ENCODE assay signal across 25 cellular contexts in genomic region chr6:132414332-132414731, GRCh38. TPM values are rescaled to one million over a fixed set of nuclear protein-coding genes. Genes with fewer than 3 reads are reported as not detected.
"Had no signal": no experiment of that assay in that cellular context is flagged by ENCODE, and none has a peak within 500 bp of the region (broad histone marks: within the 10 kb centered on the region; RNA-seq: fewer than 3 reads in every experiment).

No MANE protein-coding gene starts in this region.

- H3K36me3 ChIP-seq: brain microvascular endothelial cell, cardiac muscle cell, MG63, SJSA1 had no signal

- H3K9me3 ChIP-seq: SJSA1 had no signal

- ATAC-seq: activated CD8-positive, alpha-beta memory T cell treated with anti-CD3 and anti-CD28 coated beads, Interleukin-2, amount 10 ng/mL, durations not matched to agents 7 days and 5 days; T-helper 17 cell had no signal

- H3K27me3 ChIP-seq: brain microvascular endothelial cell, cardiac muscle cell, MG63, SJSA1 had no signal

- H3K4me1 Mint-ChIP-seq: activated CD4-positive, alpha-beta T cell treated with anti-CD3 and anti-CD28 coated beads, Interleukin-2, amount 10 ng/mL, durations not matched to agents 24 days and 14 days; activated CD8-positive, alpha-beta memory T cell treated with anti-CD3 and anti-CD28 coated beads, Interleukin-2, amount 10 ng/mL, durations not matched to agents 7 days and 5 days; T-helper 17 cell had no signal

- H3K4me3 Mint-ChIP-seq: activated B cell treated with CpG ODN at 0.5 μM for 24 hours; activated CD4-positive, alpha-beta T cell treated with anti-CD3 and anti-CD28 coated beads, Interleukin-2, amount 10 ng/mL, durations not matched to agents 24 days and 14 days; activated CD8-positive, alpha-beta memory T cell treated with anti-CD3 and anti-CD28 coated beads, Interleukin-2, amount 10 ng/mL, durations not matched to agents 7 days and 5 days; activated naive CD4-positive, alpha-beta T cell treated with anti-CD3 and anti-CD28 coated beads for 36 hours; activated naive CD8-positive, alpha-beta T cell; activated T-cell treated with anti-CD3 and anti-CD28 coated beads, Interleukin-2, amount 50 U/mL, for 24 hours; T-helper 17 cell had no signal

- H3K27ac ChIP-seq: brain microvascular endothelial cell, cardiac muscle cell, SJSA1 had no signal

- H3K27ac Mint-ChIP-seq: activated B cell treated with CpG ODN at 0.5 μM for 24 hours; activated CD4-positive, alpha-beta T cell treated with anti-CD3 and anti-CD28 coated beads, Interleukin-2, amount 10 ng/mL, durations not matched to agents 24 days and 14 days; activated CD8-positive, alpha-beta memory T cell treated with anti-CD3 and anti-CD28 coated beads, Interleukin-2, amount 10 ng/mL, durations not matched to agents 7 days and 5 days; activated naive CD4-positive, alpha-beta T cell treated with anti-CD3 and anti-CD28 coated beads for 36 hours; activated naive CD8-positive, alpha-beta T cell; activated T-cell treated with anti-CD3 and anti-CD28 coated beads, Interleukin-2, amount 50 U/mL, for 24 hours; T-helper 17 cell had no signal

- H3K9me3 Mint-ChIP-seq: activated T-cell treated with anti-CD3 and anti-CD28 coated beads, Interleukin-2, amount 50 U/mL, for 24 hours had no signal

- H3K4me1 ChIP-seq: SJSA1 had no signal

- H3K4me3 ChIP-seq: cardiac muscle cell, MG63, SJSA1 had no signal

- H3K36me3 Mint-ChIP-seq: activated CD8-positive, alpha-beta memory T cell treated with anti-CD3 and anti-CD28 coated beads, Interleukin-2, amount 10 ng/mL, durations not matched to agents 7 days and 5 days; activated naive CD8-positive, alpha-beta T cell had no signal

- DNase-seq: activated B cell treated with CpG ODN at 0.5 μM for 24 hours; activated CD4-positive, alpha-beta T cell treated with anti-CD3 and anti-CD28 coated beads for 1 hour; activated CD4-positive, alpha-beta T cell treated with anti-CD3 and anti-CD28 coated beads, Interleukin-2, amount 10 ng/mL, durations not matched to agents 24 days and 14 days; activated CD4-positive, alpha-beta T cell treated with anti-CD3 and anti-CD28 coated beads, Interleukin-2, amount 50 U/mL, for 48 hours; activated CD8-positive, alpha-beta memory T cell treated with anti-CD3 and anti-CD28 coated beads, Interleukin-2, amount 10 ng/mL, durations not matched to agents 7 days and 5 days; activated effector memory CD4-positive, alpha-beta T cell treated with anti-CD3 and anti-CD28 coated beads, Interleukin-2, amount 50 U/mL, for 16 hours; activated naive CD4-positive, alpha-beta T cell treated with anti-CD3 and anti-CD28 coated beads for 36 hours; activated T-cell treated with anti-CD3 and anti-CD28 coated beads, Interleukin-2, amount 50 U/mL, for 24 hours; MG63; MV-4-11; NCI-H1092 treated with DMSO at 0.1 percent for 48 hours; NCI-H1417 treated with DMSO at 0.1 percent for 48 hours; NCI-H1694; NCI-H2029; NCI-H2107; NCI-H510A treated with DMSO at 0.1 percent for 48 hours; NCI-H69; NK-92 treated with Interleukin-12 subunit alpha and Interleukin-12 subunit beta, amount 100 ng/mL, for 24 hours; SHP77; T-helper 17 cell; T-helper 9 cell had no signal

RNA-seq across cellular contexts. Expression of gene MOXD1, which starts 13.1 kb away (rescaled TPM):
- total RNA-seq: activated CD4-positive, alpha-beta T cell treated with anti-CD3 and anti-CD28 coated beads, Interleukin-2, amount 10 ng/mL, durations not matched to agents 24 days and 14 days; activated naive CD4-positive, alpha-beta T cell treated with anti-CD3 and anti-CD28 coated beads for 36 hours; T-helper 17 cell had no signal
